In genomic region chr10:1486841-1487240, GRCh38 we compare ENCODE assay signal across 15 cellular contexts.
DNase-seq lines count a peak whose midpoint lies in the region; ATAC-seq and TF ChIP-seq lines count a peak whose summit lies in the region.
"Had no signal": no experiment of that assay in that cellular context is flagged by ENCODE, and none has a peak within 500 bp of the region (broad histone marks: within the 10 kb centered on the region; RNA-seq: fewer than 3 reads in every experiment).

No MANE protein-coding gene starts in this region.

- H3K4me3 Mint-ChIP-seq in osteocyte (ENCODE audit: unreplicated experiment), result no peak overlapping the region
- H3K4me3 Mint-ChIP-seq in activated CD8-positive, alpha-beta T cell treated with anti-CD3 and anti-CD28 coated beads for 36 hours, result no peak overlapping the region
- H3K4me3 Mint-ChIP-seq: CD4-positive, alpha-beta T cell had no signal

- H3K9me3 Mint-ChIP-seq in osteocyte (ENCODE audit: unreplicated experiment), result no peaks in the 10 kb centered on the region
- no peaks in the 10 kb centered on the region for H3K9me3 Mint-ChIP-seq in activated CD8-positive, alpha-beta T cell treated with anti-CD3 and anti-CD28 coated beads for 36 hours
- H3K9me3 Mint-ChIP-seq: CD4-positive, alpha-beta T cell had no signal

- CTCF ChIA-PET in activated CD8-positive, alpha-beta T cell treated with anti-CD3 and anti-CD28 coated beads for 36 hours (lab: Charles Lee), result interaction anchor here (1.2 kb wide), 1 partner anchor 50 kb away, joined by 3 read pairs; no protein-coding TSS in a partner anchor

- peak overlapping the region; percentile 89 for H3K4me2 ChIP-seq in DOHH2 (ENCODE audit: low read length)
- no peak overlapping the region for H3K4me2 ChIP-seq in OCI-LY1 (ENCODE audit: low read length)
- H3K4me2 ChIP-seq: A549 had no signal

- no peaks in the 10 kb centered on the region for H3K9me2 ChIP-seq in DOHH2 (replicated peaks; ENCODE audit: control insufficient read depth, low read length)
- H3K9me2 ChIP-seq in OCI-LY1 (ENCODE audit: low read depth, low read length), result no peaks in the 10 kb centered on the region

- H3K9me3 ChIP-seq in DOHH2 (ENCODE audit: control insufficient read depth, insufficient read depth, low read length) (no peaks in the 10 kb centered on the region), OCI-LY1 (ENCODE audit: low read length) (no peaks in the 10 kb centered on the region)
- H3K9me3 ChIP-seq: A549 had no signal

- DNase-seq in osteocyte (ENCODE audit: extremely low spot score, unreplicated experiment), result peak; percentile 75
- DNase-seq in NCI-H146 (lab: John Stamatoyannopoulos, UW), result no peak
- no peak for DNase-seq in activated CD8-positive, alpha-beta T cell treated with anti-CD3 and anti-CD28 coated beads for 36 hours
- DNase-seq in islet precursor cell, result no peak
- no peak for DNase-seq in glomerular visceral epithelial cell (ENCODE audit: extremely low spot score)
- DNase-seq: Calu3; CD4-positive, alpha-beta T cell; DMS 273 treated with DMSO at 0.1 percent for 48 hours; DMS79; GDM1 had no signal

- H3K27me3 ChIP-seq in DOHH2 (ENCODE audit: control insufficient read depth, low read length) (no peaks in the 10 kb centered on the region), OCI-LY1 (ENCODE audit: insufficient read depth, low read length) (no peaks in the 10 kb centered on the region)

- no peak for TF ChIP-seq CTCF in DOHH2 (IDR thresholded peaks at IDR 0.05; ENCODE audit: low read depth, low read length, poor library complexity, severe bottlenecking)
- no peak for TF ChIP-seq CTCF in OCI-LY1 (IDR thresholded peaks at IDR 0.05; ENCODE audit: low read length)
- no peak for TF ChIP-seq CTCF in osteocyte (IDR thresholded peaks at IDR 0.05)
- no peak for TF ChIP-seq CTCF in activated CD8-positive, alpha-beta T cell treated with anti-CD3 and anti-CD28 coated beads for 36 hours (IDR thresholded peaks at IDR 0.05)

- H3F3A ChIP-seq in DOHH2 (ENCODE audit: control insufficient read depth, insufficient read depth), result peaks cover 36% of the 10 kb centered on the region
- H3F3A ChIP-seq in OCI-LY1 (ENCODE audit: insufficient read depth, low read length), result peaks cover 3% of the 10 kb centered on the region; the same call in 1 of the 2 replicates

- H3K79me2 ChIP-seq in DOHH2 (ENCODE audit: control insufficient read depth, low read length) (no peaks in the 10 kb centered on the region), OCI-LY1 (ENCODE audit: insufficient read depth, low read length) (no peaks in the 10 kb centered on the region)

- H3K4me3 ChIP-seq in DOHH2 (ENCODE audit: low read length), result 0 out of 2 replicates have a peak overlapping the region, but pooled peaks have one; percentile 2
- no peak overlapping the region for H3K4me3 ChIP-seq in OCI-LY1 (ENCODE audit: low read depth, low read length, poor library complexity, severe bottlenecking)
- H3K4me3 ChIP-seq: A549 had no signal

- no peak overlapping the region for H2AFZ ChIP-seq in OCI-LY1 (ENCODE audit: low read length)

- H3K36me3 ChIP-seq in DOHH2 (ENCODE audit: control insufficient read depth, low read length), result no peaks in the 10 kb centered on the region
- H3K36me3 ChIP-seq in OCI-LY1 (ENCODE audit: insufficient read depth, low read length), result no peaks in the 10 kb centered on the region

- peaks cover 84% of the 10 kb centered on the region for H3K4me1 ChIP-seq in DOHH2 (ENCODE audit: control insufficient read depth, low read length)
- peaks cover 77% of the 10 kb centered on the region for H3K4me1 ChIP-seq in OCI-LY1 (ENCODE audit: insufficient read depth, low read length, severe bottlenecking)
- H3K4me1 ChIP-seq: A549 had no signal

- POLR2A ChIA-PET in activated CD8-positive, alpha-beta T cell treated with anti-CD3 and anti-CD28 coated beads for 36 hours (lab: Charles Lee), result no interaction called here

- H3K27me3 Mint-ChIP-seq in osteocyte (ENCODE audit: unreplicated experiment), result peaks cover 24% of the 10 kb centered on the region
- H3K27me3 Mint-ChIP-seq in activated CD8-positive, alpha-beta T cell treated with anti-CD3 and anti-CD28 coated beads for 36 hours, result peaks cover 2% of the 10 kb centered on the region

- H4K20me1 ChIP-seq in DOHH2 (ENCODE audit: control insufficient read depth, insufficient read depth, low read depth, low read length) (no peaks in the 10 kb centered on the region), OCI-LY1 (ENCODE audit: insufficient read depth, low read length) (no peaks in the 10 kb centered on the region)

- no peaks in the 10 kb centered on the region for H3K36me3 Mint-ChIP-seq in osteocyte (ENCODE audit: unreplicated experiment)
- H3K36me3 Mint-ChIP-seq in activated CD8-positive, alpha-beta T cell treated with anti-CD3 and anti-CD28 coated beads for 36 hours (ENCODE audit: low read depth), result no peaks in the 10 kb centered on the region

- H3K27ac Mint-ChIP-seq in osteocyte (ENCODE audit: unreplicated experiment), result no peak overlapping the region
- H3K27ac Mint-ChIP-seq in activated CD8-positive, alpha-beta T cell treated with anti-CD3 and anti-CD28 coated beads for 36 hours, result no peak overlapping the region
- H3K27ac Mint-ChIP-seq: CD4-positive, alpha-beta T cell had no signal

- ATAC-seq in activated CD8-positive, alpha-beta T cell treated with anti-CD3 and anti-CD28 coated beads for 36 hours, result no peak
- ATAC-seq: A549, HCT116 had no signal

- H3K9ac ChIP-seq in OCI-LY1 (ENCODE audit: low read length), result peak overlapping the region; percentile 72; the same call in 1 of the 2 replicates

- intact Hi-C loops in activated CD8-positive, alpha-beta T cell treated with anti-CD3 and anti-CD28 coated beads for 36 hours (cut with micrococcal nuclease), result no loop called here

- H3K27ac ChIP-seq in DOHH2 (ENCODE audit: low read depth, low read length) (peak overlapping the region; percentile 98), OCI-LY1 (ENCODE audit: low read depth, low read length, poor library complexity, severe bottlenecking) (peak overlapping the region; percentile 100)
- H3K27ac ChIP-seq: A549, HL-60 had no signal

- no peaks in the 10 kb centered on the region for H3K4me1 Mint-ChIP-seq in osteocyte (ENCODE audit: unreplicated experiment)
- no peaks in the 10 kb centered on the region for H3K4me1 Mint-ChIP-seq in activated CD8-positive, alpha-beta T cell treated with anti-CD3 and anti-CD28 coated beads for 36 hours (ENCODE audit: low read depth)
